ENCODE assay signal across 1 cellular context in the genomic region with DNA sequence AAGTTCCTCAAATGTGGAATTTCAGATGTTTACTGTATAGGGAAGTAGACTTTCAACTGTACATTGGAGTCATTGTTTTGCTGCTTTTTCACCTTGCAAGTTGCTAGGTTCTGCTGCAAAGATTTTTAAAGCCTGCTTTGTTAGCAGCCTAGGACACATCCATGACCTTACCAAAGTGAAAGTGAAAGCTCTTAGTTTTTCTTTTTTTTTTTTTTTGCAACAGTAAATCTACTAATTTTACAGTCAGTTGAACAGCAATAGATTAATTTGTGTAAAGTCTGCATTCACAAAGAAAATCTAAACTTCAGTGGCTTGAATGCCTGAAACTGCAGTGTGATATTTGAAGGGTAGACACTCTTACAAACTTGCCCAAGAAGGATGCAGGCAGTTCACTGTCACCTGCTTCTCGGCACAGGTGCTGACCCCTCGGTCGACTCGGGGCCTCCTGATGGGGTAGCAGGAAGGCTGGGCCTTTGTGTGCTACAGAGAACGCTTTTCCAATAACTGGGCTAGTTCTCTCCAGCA.
A peak's percentile ranks its signal among the peaks of the same experiment; 100 is the strongest.
TF ChIP-seq lines count a peak whose summit lies in the region.

No MANE protein-coding gene starts in this region.

TF ChIP-seq in K562, 482 proteins besides CTCF, POLR2A, EP300 and RAD21:
- TF ChIP-seq FOXM1 (IDR thresholded peaks at IDR 0.05; ENCODE audit: low read depth) = peak; percentile 28; the same call in 1 of the 2 replicates
- no peak for TF ChIP-seq FOXM1 (CRISPR knock-in tag; IDR thresholded peaks at IDR 0.05; ENCODE audit: low read depth)
- no peak for TF ChIP-seq ZNF444 (CRISPR knock-in tag; IDR thresholded peaks at IDR 0.05)
- no peak for TF ChIP-seq PRMT5 (CRISPR knock-in tag; IDR thresholded peaks at IDR 0.05)
- TF ChIP-seq, protein P1, sequence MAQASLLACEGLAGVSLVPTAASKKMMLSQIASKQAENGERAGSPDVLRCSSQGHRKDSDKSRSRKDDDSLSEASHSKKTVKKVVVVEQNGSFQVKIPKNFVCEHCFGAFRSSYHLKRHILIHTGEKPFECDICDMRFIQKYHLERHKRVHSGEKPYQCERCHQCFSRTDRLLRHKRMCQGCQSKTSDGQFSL (CRISPR knock-in tag; IDR thresholded peaks at IDR 0.05) = no peak
- TF ChIP-seq, protein P1 (tag; IDR thresholded peaks at IDR 0.05) = no peak
- no peak for TF ChIP-seq CBFA2T2 (conservative IDR thresholded peaks at IDR 0.05)
- TF ChIP-seq CBFB (CRISPR knock-in tag; IDR thresholded peaks at IDR 0.05) = no peak
- TF ChIP-seq, protein P2, sequence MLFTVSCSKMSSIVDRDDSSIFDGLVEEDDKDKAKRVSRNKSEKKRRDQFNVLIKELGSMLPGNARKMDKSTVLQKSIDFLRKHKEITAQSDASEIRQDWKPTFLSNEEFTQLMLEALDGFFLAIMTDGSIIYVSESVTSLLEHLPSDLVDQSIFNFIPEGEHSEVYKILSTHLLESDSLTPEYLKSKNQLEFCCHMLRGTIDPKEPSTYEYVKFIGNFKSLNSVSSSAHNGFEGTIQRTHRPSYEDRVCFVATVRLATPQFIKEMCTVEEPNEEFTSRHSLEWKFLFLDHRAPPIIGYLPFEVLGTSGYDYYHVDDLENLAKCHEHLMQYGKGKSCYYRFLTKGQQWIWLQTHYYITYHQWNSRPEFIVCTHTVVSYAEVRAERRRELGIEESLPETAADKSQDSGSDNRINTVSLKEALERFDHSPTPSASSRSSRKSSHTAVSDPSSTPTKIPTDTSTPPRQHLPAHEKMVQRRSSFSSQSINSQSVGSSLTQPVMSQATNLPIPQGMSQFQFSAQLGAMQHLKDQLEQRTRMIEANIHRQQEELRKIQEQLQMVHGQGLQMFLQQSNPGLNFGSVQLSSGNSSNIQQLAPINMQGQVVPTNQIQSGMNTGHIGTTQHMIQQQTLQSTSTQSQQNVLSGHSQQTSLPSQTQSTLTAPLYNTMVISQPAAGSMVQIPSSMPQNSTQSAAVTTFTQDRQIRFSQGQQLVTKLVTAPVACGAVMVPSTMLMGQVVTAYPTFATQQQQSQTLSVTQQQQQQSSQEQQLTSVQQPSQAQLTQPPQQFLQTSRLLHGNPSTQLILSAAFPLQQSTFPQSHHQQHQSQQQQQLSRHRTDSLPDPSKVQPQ (CRISPR knock-in tag; IDR thresholded peaks at IDR 0.05; ENCODE audit: borderline replicate concordance) = no peak
- no peak for TF ChIP-seq CBX2 (IDR thresholded peaks at IDR 0.05; ENCODE audit: insufficient read depth, low read length, poor library complexity, severe bottlenecking)
- no peak for TF ChIP-seq HDGF (IDR thresholded peaks at IDR 0.05)
- TF ChIP-seq ETV6 (IDR thresholded peaks at IDR 0.05; ENCODE audit: borderline replicate concordance in 1 of 2, low read depth in 2 of 2, low read length in 1 of 2) = no peak
- no peak for TF ChIP-seq ETV6 (CRISPR knock-in tag; IDR thresholded peaks at IDR 0.05; ENCODE audit: borderline replicate concordance)
- TF ChIP-seq SREBF2 (CRISPR knock-in tag; IDR thresholded peaks at IDR 0.05) = no peak
- TF ChIP-seq ESRRA (IDR thresholded peaks at IDR 0.05; ENCODE audit: borderline replicate concordance, low read depth) = 0 out of 2 replicates have a peak, but pooled peaks have one; percentile 43
- TF ChIP-seq, protein P3, sequence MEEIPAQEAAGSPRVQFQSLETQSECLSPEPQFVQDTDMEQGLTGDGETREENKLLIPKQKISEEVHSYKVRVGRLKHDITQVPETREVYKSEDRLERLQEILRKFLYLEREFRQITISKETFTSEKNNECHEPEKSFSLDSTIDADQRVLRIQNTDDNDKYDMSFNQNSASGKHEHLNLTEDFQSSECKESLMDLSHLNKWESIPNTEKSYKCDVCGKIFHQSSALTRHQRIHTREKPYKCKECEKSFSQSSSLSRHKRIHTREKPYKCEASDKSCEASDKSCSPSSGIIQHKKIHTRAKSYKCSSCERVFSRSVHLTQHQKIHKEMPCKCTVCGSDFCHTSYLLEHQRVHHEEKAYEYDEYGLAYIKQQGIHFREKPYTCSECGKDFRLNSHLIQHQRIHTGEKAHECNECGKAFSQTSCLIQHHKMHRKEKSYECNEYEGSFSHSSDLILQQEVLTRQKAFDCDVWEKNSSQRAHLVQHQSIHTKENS (CRISPR knock-in tag; IDR thresholded peaks at IDR 0.05) = no peak
- no peak for TF ChIP-seq DPF2 (IDR thresholded peaks at IDR 0.05)
- TF ChIP-seq NR1H2 (CRISPR knock-in tag; IDR thresholded peaks at IDR 0.05) = no peak
- TF ChIP-seq, protein P4, sequence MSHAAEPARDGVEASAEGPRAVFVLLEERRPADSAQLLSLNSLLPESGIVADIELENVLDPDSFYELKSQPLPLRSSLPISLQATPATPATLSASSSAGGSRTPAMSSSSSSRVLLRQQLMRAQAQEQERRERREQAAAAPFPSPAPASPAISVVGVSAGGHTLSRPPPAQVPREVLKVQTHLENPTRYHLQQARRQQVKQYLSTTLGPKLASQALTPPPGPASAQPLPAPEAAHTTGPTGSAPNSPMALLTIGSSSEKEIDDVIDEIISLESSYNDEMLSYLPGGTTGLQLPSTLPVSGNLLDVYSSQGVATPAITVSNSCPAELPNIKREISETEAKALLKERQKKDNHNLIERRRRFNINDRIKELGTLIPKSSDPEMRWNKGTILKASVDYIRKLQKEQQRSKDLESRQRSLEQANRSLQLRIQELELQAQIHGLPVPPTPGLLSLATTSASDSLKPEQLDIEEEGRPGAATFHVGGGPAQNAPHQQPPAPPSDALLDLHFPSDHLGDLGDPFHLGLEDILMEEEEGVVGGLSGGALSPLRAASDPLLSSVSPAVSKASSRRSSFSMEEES (CRISPR knock-in tag; IDR thresholded peaks at IDR 0.05) = no peak
- no peak for TF ChIP-seq NR2C2 (CRISPR knock-in tag; IDR thresholded peaks at IDR 0.05)
- TF ChIP-seq NR2C2 (tag; IDR thresholded peaks at IDR 0.05) = peak; percentile 62
- no peak for TF ChIP-seq WHSC1 (IDR thresholded peaks at IDR 0.05; ENCODE audit: low read length)
- no peak for TF ChIP-seq NEUROD1 (IDR thresholded peaks at IDR 0.05; ENCODE audit: borderline replicate concordance, low read depth, low read length, partially characterized antibody)
- no peak for TF ChIP-seq ZNF644 (tag; IDR thresholded peaks at IDR 0.05; ENCODE audit: low read depth)
- no peak for TF ChIP-seq BRF1 (IDR thresholded peaks at IDR 0.05; ENCODE audit: borderline replicate concordance, extremely low read depth, insufficient read length)
- no peak for TF ChIP-seq TEAD1 (CRISPR knock-in tag; IDR thresholded peaks at IDR 0.05)
- no peak for TF ChIP-seq HNRNPL (IDR thresholded peaks at IDR 0.05; ENCODE audit: low read depth, low read length)
- TF ChIP-seq ZNF766 (CRISPR knock-in tag; conservative IDR thresholded peaks at IDR 0.05) = no peak
- TF ChIP-seq NR2C1 (IDR thresholded peaks at IDR 0.05) = no peak
- 0 out of 2 replicates have a peak, but pooled peaks have one; percentile 24 for TF ChIP-seq NR2C1 (tag; IDR thresholded peaks at IDR 0.05)
- peak; percentile 22; the same call in 1 of the 2 replicates for TF ChIP-seq L3MBTL2 (IDR thresholded peaks at IDR 0.05)
- TF ChIP-seq ELF2 (CRISPR knock-in tag; IDR thresholded peaks at IDR 0.05) = no peak
- no peak for TF ChIP-seq KDM2B (CRISPR knock-in tag; IDR thresholded peaks at IDR 0.05)
- TF ChIP-seq CTBP1 (IDR thresholded peaks at IDR 0.05; ENCODE audit: borderline replicate concordance) = peak; percentile 27; the same call in 1 of the 2 replicates
- no peak for TF ChIP-seq TAL1 (IDR thresholded peaks at IDR 0.05)
- TF ChIP-seq ZNF57 (CRISPR knock-in tag; IDR thresholded peaks at IDR 0.05) = no peak
- no peak for TF ChIP-seq HDAC3 (IDR thresholded peaks at IDR 0.05; ENCODE audit: borderline replicate concordance, partially characterized antibody)
- TF ChIP-seq SETDB1 (IDR thresholded peaks at IDR 0.05; ENCODE audit: low read length) = no peak
